ENCODE assay signal across 8 cellular contexts in the genomic region with DNA sequence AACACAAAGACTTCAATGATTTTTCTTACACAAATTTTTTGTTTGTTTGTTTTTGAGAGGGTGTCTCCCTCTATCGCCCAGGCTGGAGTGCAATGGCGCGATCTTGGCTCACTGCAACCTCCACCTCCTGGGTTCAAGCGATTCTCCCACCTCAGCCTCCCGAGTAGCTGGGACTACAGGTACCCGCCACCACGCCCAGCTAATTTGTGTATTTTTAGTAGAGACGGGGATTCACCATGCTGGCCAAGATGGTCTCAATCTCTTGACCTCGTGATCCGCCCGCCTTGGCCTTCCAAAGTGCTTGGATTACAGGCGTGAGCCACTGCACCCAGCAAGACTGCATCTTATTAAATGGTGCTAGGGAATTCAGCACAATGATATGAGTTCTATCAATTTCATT. TPM values are rescaled to one million over a fixed set of nuclear protein-coding genes. Genes with fewer than 3 reads are reported as not detected.
A peak's percentile ranks its signal among the peaks of the same experiment; 100 is the strongest.
DNase-seq lines count a peak whose midpoint lies in the region; FAIRE-seq and TF ChIP-seq lines count a peak whose summit lies in the region.
"Not testable (repeated sequence)": the region's sequence is repeated elsewhere in the genome, so short reads cannot be mapped to it uniquely, and the experiment has no call there.

No MANE protein-coding gene starts in this region.

- peak overlapping the region; percentile 97 for H3K9ac ChIP-seq in BLaER1
- H3K9ac ChIP-seq in HUES6 (ENCODE audit: low read length); H1 (replicated peaks in 1 of 4; ENCODE audit: extremely low read depth in 1 of 4, low read depth in 3 of 4, low read length in 3 of 4): not testable (repeated sequence)

- TF ChIP-seq CTCF in PC-9 (conservative IDR thresholded peaks at IDR 0.05); H1 (IDR thresholded peaks at IDR 0.05; ENCODE audit: control extremely low read depth in 1 of 3, insufficient read depth in 1 of 3, low read depth in 1 of 3, low read length in 3 of 3); mesothelial cell of epicardium (IDR thresholded peaks at IDR 0.05; ENCODE audit: unreplicated experiment); sigmoid colon (IDR thresholded peaks at IDR 0.05): not testable (repeated sequence)

- CTCF ChIA-PET in PC-9 (lab: Charles Lee) = not testable (repeated sequence)
- CTCF ChIA-PET in activated CD4-positive, alpha-beta memory T cell treated with anti-CD3 and anti-CD28 coated beads for 36 hours (lab: Charles Lee) = interaction anchor here (1.5 kb wide), 1 partner anchor 165 kb away, joined by 4 read pairs; no protein-coding TSS in a partner anchor
- CTCF ChIA-PET in H1 (lab: Charles Lee; ENCODE audit: partially characterized antibody) = interaction anchor here (1.1 kb wide), 1 partner anchor 9 kb away, joined by 3 read pairs; no protein-coding TSS in a partner anchor

- WGBS in H1 (ENCODE audit: extremely low coverage in 1 of 2, insufficient coverage in 1 of 2, insufficient read length in 1 of 2, insufficient replicate concordance in 2 of 2, low coverage in 1 of 2, low lambda C conversion rate in 2 of 2, missing lambda C conversion rate in 1 of 2), 2 experiments = 95% methylated on average over 12 of the region's 12 CpGs; no CpG with 5 or more reads in 1 of the 2 experiments
- 95 to 97% methylated on average over 12 of the region's 12 CpGs for WGBS in sigmoid colon, 2 donors

- intact Hi-C loops in PC-9 (cut with micrococcal nuclease; ENCODE audit: unreplicated experiment) (loop anchor here (10.0 kb wide), 1 partner anchor 962 kb away; no protein-coding TSS in a partner anchor), sigmoid colon (cut with DNase I) (loop anchor here (10.0 kb wide), 1 partner anchor 402 kb away; no protein-coding TSS in a partner anchor)
- intact Hi-C loops in activated CD4-positive, alpha-beta memory T cell treated with anti-CD3 and anti-CD28 coated beads for 36 hours (cut with micrococcal nuclease) = not testable (repeated sequence)

- not testable (repeated sequence) for H2BK120ac ChIP-seq in H1 (replicated peaks; ENCODE audit: low read depth, low read length)

- not testable (repeated sequence) for H4K91ac ChIP-seq in H1 (replicated peaks; ENCODE audit: insufficient read length, low read length)

- H4K5ac ChIP-seq in H1 (ENCODE audit: insufficient read length, low read depth, low read length) = not testable (repeated sequence)

- not testable (repeated sequence) for H3K4me3 Mint-ChIP-seq in activated CD4-positive, alpha-beta memory T cell treated with anti-CD3 and anti-CD28 coated beads for 36 hours
- H3K4me3 Mint-ChIP-seq in activated naive CD8-positive, alpha-beta T cell treated with anti-CD3 and anti-CD28 coated beads for 36 hours = peak overlapping the region; percentile 95
- peak overlapping the region; percentile 98 for H3K4me3 Mint-ChIP-seq in mesothelial cell of epicardium

- not testable (repeated sequence) for H3K9me3 Mint-ChIP-seq in activated CD4-positive, alpha-beta memory T cell treated with anti-CD3 and anti-CD28 coated beads for 36 hours; activated naive CD8-positive, alpha-beta T cell treated with anti-CD3 and anti-CD28 coated beads for 36 hours; mesothelial cell of epicardium

- H3K14ac ChIP-seq in H1 (ENCODE audit: insufficient read length) = not testable (repeated sequence)

- H3K27ac ChIP-seq in BLaER1 = peak overlapping the region; percentile 100
- H3K27ac ChIP-seq in HUES6 (ENCODE audit: low read depth, low read length); PC-9; H1 (ENCODE audit: low read depth, low read length): not testable (repeated sequence)
- peak overlapping the region in 3 of 4 donors; percentile 98 to 100 (median 99) for H3K27ac ChIP-seq in sigmoid colon

- not testable (repeated sequence) for TF ChIP-seq EP300 in H1 (IDR thresholded peaks at IDR 0.05; ENCODE audit: borderline replicate concordance in 1 of 2, low read depth in 2 of 2, low read length in 2 of 2); sigmoid colon (IDR thresholded peaks at IDR 0.05)

- H3K79me2 ChIP-seq in PC-9 (ENCODE audit: low read depth) = peaks cover 85% of the 10 kb centered on the region
- H3K79me2 ChIP-seq in H1 (ENCODE audit: control insufficient read depth in 1 of 2, insufficient read depth in 2 of 2, low read length in 2 of 2) = peaks cover 73 to 83% of the 10 kb centered on the region in 2 experiments

- H2AK5ac ChIP-seq in H1 (ENCODE audit: low read depth, low read length) = not testable (repeated sequence)

- H2BK12ac ChIP-seq in H1 (ENCODE audit: low read depth, low read length) = not testable (repeated sequence)

- H2BK15ac ChIP-seq in H1 (ENCODE audit: low read length) = not testable (repeated sequence)

- not testable (repeated sequence) for H2AFZ ChIP-seq in PC-9; H1 (ENCODE audit: low read length)

- H3K23me2 ChIP-seq in H1 (ENCODE audit: low read depth, low read length) = not testable (repeated sequence)

- not testable (repeated sequence) for TF ChIP-seq RAD21 in H1 (IDR thresholded peaks at IDR 0.05 in 1 of 2, conservative IDR thresholded peaks at IDR 0.05 in 1 of 2; ENCODE audit: low read depth in 2 of 2, low read length in 2 of 2)

- H3K36me3 ChIP-seq in BLaER1 (peaks cover 47% of the 10 kb centered on the region), PC-9 (ENCODE audit: low read depth) (peaks cover 39% of the 10 kb centered on the region)
- H3K36me3 ChIP-seq in HUES6 (ENCODE audit: control insufficient read depth, insufficient read depth, low read length); H1 (ENCODE audit: control insufficient read depth in 2 of 4, insufficient read depth in 4 of 4, low read length in 3 of 4); sigmoid colon: not testable (repeated sequence)

- BruUV-seq in PC-9 (replicated peaks; lab: Mats Ljungman, UMichigan) = not testable (repeated sequence)

- peaks cover 57% of the 10 kb centered on the region for H3K4me1 ChIP-seq in BLaER1
- peaks cover 38% of the 10 kb centered on the region for H3K4me1 ChIP-seq in HUES6 (ENCODE audit: control insufficient read depth, insufficient read depth, low read length)
- peaks cover 30% of the 10 kb centered on the region for H3K4me1 ChIP-seq in PC-9 (replicated peaks; ENCODE audit: insufficient read depth)
- peaks cover under 1 to 27% (median 9%) of the 10 kb centered on the region in 4 experiments; a peak in 5 of 7 replicates for H3K4me1 ChIP-seq in H1 (replicated peaks in 1 of 4; ENCODE audit: control insufficient read depth in 3 of 4, insufficient read depth in 4 of 4, low read length in 3 of 4)
- H3K4me1 ChIP-seq in sigmoid colon = peaks cover 0 to 58% (median 37%) of the 10 kb centered on the region in 4 donors

- not testable (repeated sequence) for TF ChIP-seq POLR2A in H1 (IDR thresholded peaks at IDR 0.05; ENCODE audit: control extremely low read depth in 1 of 2, low read depth in 2 of 2, low read length in 2 of 2); sigmoid colon (IDR thresholded peaks at IDR 0.05)

- H3K27me3 ChIP-seq in BLaER1; HUES6 (ENCODE audit: control insufficient read depth, insufficient read depth, low read length); PC-9 (ENCODE audit: insufficient read depth, low read depth); H1 (replicated peaks in 1 of 4; ENCODE audit: control insufficient read depth in 3 of 4, extremely low read depth in 1 of 4, insufficient read depth in 3 of 4, low read length in 3 of 4); sigmoid colon: not testable (repeated sequence)

- not testable (repeated sequence) for H3K79me1 ChIP-seq in H1 (ENCODE audit: low read depth, low read length)

- peaks cover 25% of the 10 kb centered on the region; the same call in 1 of the 2 replicates for H3F3A ChIP-seq in PC-9 (ENCODE audit: insufficient read depth, low read depth)

- not testable (repeated sequence) for H3K27me3 Mint-ChIP-seq in activated CD4-positive, alpha-beta memory T cell treated with anti-CD3 and anti-CD28 coated beads for 36 hours; activated naive CD8-positive, alpha-beta T cell treated with anti-CD3 and anti-CD28 coated beads for 36 hours; mesothelial cell of epicardium (ENCODE audit: low read depth)

- not testable (repeated sequence) for H3K4ac ChIP-seq in H1 (replicated peaks; ENCODE audit: insufficient read length, low read depth, low read length)

- not testable (repeated sequence) for H3K18ac ChIP-seq in H1 (ENCODE audit: extremely low read depth, low read length)

- H3K56ac ChIP-seq in H1 (replicated peaks; ENCODE audit: insufficient read length, low read depth, low read length) = not testable (repeated sequence)

- H3K36me3 Mint-ChIP-seq in activated CD4-positive, alpha-beta memory T cell treated with anti-CD3 and anti-CD28 coated beads for 36 hours = peaks cover 17% of the 10 kb centered on the region
- peaks cover 53% of the 10 kb centered on the region for H3K36me3 Mint-ChIP-seq in activated naive CD8-positive, alpha-beta T cell treated with anti-CD3 and anti-CD28 coated beads for 36 hours
- not testable (repeated sequence) for H3K36me3 Mint-ChIP-seq in mesothelial cell of epicardium

- H2BK5ac ChIP-seq in H1 (ENCODE audit: low read depth, low read length) = not testable (repeated sequence)

- H3K9me3 ChIP-seq in BLaER1; HUES6 (ENCODE audit: control insufficient read depth, insufficient read depth, low read depth, low read length); PC-9 (ENCODE audit: insufficient read depth, low read depth); H1 (ENCODE audit: insufficient read depth in 2 of 2, low read depth in 1 of 2, low read length in 1 of 2); sigmoid colon: not testable (repeated sequence)

- not testable (repeated sequence) for H2BK20ac ChIP-seq in H1 (ENCODE audit: low read length)

- not testable (repeated sequence) for H3K9me2 ChIP-seq in PC-9 (ENCODE audit: insufficient read depth)

- not testable (repeated sequence) for FAIRE-seq in H1 (lab: Jason Lieb, UNC)

- H3K4me1 Mint-ChIP-seq in activated CD4-positive, alpha-beta memory T cell treated with anti-CD3 and anti-CD28 coated beads for 36 hours (ENCODE audit: low read depth) = peaks cover 42% of the 10 kb centered on the region
- H3K4me1 Mint-ChIP-seq in activated naive CD8-positive, alpha-beta T cell treated with anti-CD3 and anti-CD28 coated beads for 36 hours = peaks cover 48% of the 10 kb centered on the region
- H3K4me1 Mint-ChIP-seq in mesothelial cell of epicardium = peaks cover 42% of the 10 kb centered on the region

- H3K4me3 ChIP-seq in BLaER1 (peak overlapping the region; percentile 89), HUES6 (ENCODE audit: low read depth, low read length) (peak overlapping the region; percentile 100; the same call in 1 of the 2 replicates), PC-9 (peak overlapping the region; percentile 82; the same call in 1 of the 2 replicates)
- H3K4me3 ChIP-seq in H1 (ENCODE audit: extremely low read depth in 1 of 4, insufficient read depth in 2 of 4, low read depth in 3 of 4, low read length in 4 of 4); sigmoid colon: not testable (repeated sequence)

- not testable (repeated sequence) for DNase-seq in PC-9; activated CD4-positive, alpha-beta memory T cell treated with anti-CD3 and anti-CD28 coated beads for 36 hours; activated naive CD8-positive, alpha-beta T cell treated with anti-CD3 and anti-CD28 coated beads for 36 hours; H1 (ENCODE audit: low read depth in 1 of 2, low spot score in 2 of 2); mesothelial cell of epicardium (ENCODE audit: low spot score in 2 of 2, unreplicated experiment in 2 of 2); sigmoid colon

- POLR2A ChIA-PET in PC-9 (lab: Charles Lee; ENCODE audit: unreplicated experiment) = interaction anchor here (0.6 kb wide), 1 partner anchor 164 kb away, joined by 3 read pairs; no protein-coding TSS in a partner anchor
- POLR2A ChIA-PET in activated CD4-positive, alpha-beta memory T cell treated with anti-CD3 and anti-CD28 coated beads for 36 hours (lab: Charles Lee) = interaction anchor here (0.6 kb wide), 1 partner anchor 13 kb away, joined by 4 read pairs; no protein-coding TSS in a partner anchor
- POLR2A ChIA-PET in H1 (lab: Charles Lee; ENCODE audit: partially characterized antibody) = interaction anchor here (1.1 to 1.8 kb wide), 7 partner anchors 13 to 256 kb away, joined by 3 to 6 read pairs (median 3); no protein-coding TSS in a partner anchor

- not testable (repeated sequence) for H3K23ac ChIP-seq in H1 (ENCODE audit: insufficient read length)

- peaks cover 70% of the 10 kb centered on the region for H4K20me1 ChIP-seq in BLaER1
- peaks cover 21% of the 10 kb centered on the region for H4K20me1 ChIP-seq in PC-9 (ENCODE audit: insufficient read depth)
- peaks cover 5 to 12% of the 10 kb centered on the region in 2 experiments for H4K20me1 ChIP-seq in H1 (replicated peaks in 1 of 2; ENCODE audit: control insufficient read depth in 1 of 2, insufficient read depth in 2 of 2, low read length in 2 of 2)

- H4K8ac ChIP-seq in H1 (ENCODE audit: extremely low read depth, insufficient read depth, low read length) = not testable (repeated sequence)

- H3K4me2 ChIP-seq in BLaER1 = peak overlapping the region; percentile 89
- peak overlapping the region; percentile 85 for H3K4me2 ChIP-seq in PC-9
- H3K4me2 ChIP-seq in H1 (ENCODE audit: insufficient read depth in 1 of 2, low read depth in 2 of 2, low read length in 2 of 2) = peak overlapping the region; percentile 73 to 75; a peak in 1 of 4 replicates

- H3K27ac Mint-ChIP-seq in activated CD4-positive, alpha-beta memory T cell treated with anti-CD3 and anti-CD28 coated beads for 36 hours = peak overlapping the region; percentile 99
- H3K27ac Mint-ChIP-seq in activated naive CD8-positive, alpha-beta T cell treated with anti-CD3 and anti-CD28 coated beads for 36 hours = peak overlapping the region; percentile 97
- peak overlapping the region; percentile 56 for H3K27ac Mint-ChIP-seq in mesothelial cell of epicardium

RNA-seq across cellular contexts. Expression of gene TBL1XR1, which starts 4.0 kb away (rescaled TPM):
- total RNA-seq in PC-9 (2021) = 232 and 243 TPM in 2 replicates
- 100 to 1,000 TPM; 158 to 167 TPM for total RNA-seq in activated CD4-positive, alpha-beta memory T cell treated with anti-CD3 and anti-CD28 coated beads for 36 hours
- 100 to 1,000 TPM; 204 to 227 TPM for total RNA-seq in activated naive CD8-positive, alpha-beta T cell treated with anti-CD3 and anti-CD28 coated beads for 36 hours
- total RNA-seq in H1 (2021; fragmentation: NEBNext Ultra II Directional; extraction: Animal tissue kit (Norgen Biotek cat#: 25700)) = 138 and 147 TPM in 2 replicates
- polyA plus RNA-seq in H1 (2011; rRNA removed) = 20.9 and 28.1 TPM in 2 replicates
- 36.0 TPM for polyA plus RNA-seq in H1 (2011; cell fraction: cytosol; rRNA removed)
- polyA plus RNA-seq in H1 (2011; cell fraction: nucleus; rRNA removed) = 91.0 TPM
- 51.1 to 72.3 TPM (median 62.1 TPM) in 4 replicates for polyA plus RNA-seq in H1 (2012, experiment 1 of 2)
- 2.8 TPM for polyA plus RNA-seq in H1 (2012, experiment 2 of 2)
- polyA plus RNA-seq in H1 (2013, experiment 1 of 2) = 43.4 TPM
- 41.3 TPM for polyA plus RNA-seq in H1 (2013, experiment 2 of 2)
- polyA minus RNA-seq in H1 (2011; rRNA and poly(A)+ RNA removed) = 312 and 364 TPM in 2 replicates
- 159 TPM for polyA minus RNA-seq in H1 (2011; cell fraction: cytosol; rRNA and poly(A)+ RNA removed)
- polyA minus RNA-seq in H1 (2011; cell fraction: nucleus; rRNA and poly(A)+ RNA removed) = 354 TPM
- total RNA-seq in mesothelial cell of epicardium = 226 to 243 TPM (median 239 TPM) in 3 replicates
- 100 to 1,000 TPM in 2 of 4 donors, 10 to 100 TPM in 2; 88.9 to 131 (median 102) TPM for total RNA-seq in sigmoid colon
- polyA plus RNA-seq in sigmoid colon = 10 to 100 TPM; 20.4 to 46.7 (median 35.4) TPM
